ENCODE assay signal across 8 cellular contexts in the genomic region with DNA sequence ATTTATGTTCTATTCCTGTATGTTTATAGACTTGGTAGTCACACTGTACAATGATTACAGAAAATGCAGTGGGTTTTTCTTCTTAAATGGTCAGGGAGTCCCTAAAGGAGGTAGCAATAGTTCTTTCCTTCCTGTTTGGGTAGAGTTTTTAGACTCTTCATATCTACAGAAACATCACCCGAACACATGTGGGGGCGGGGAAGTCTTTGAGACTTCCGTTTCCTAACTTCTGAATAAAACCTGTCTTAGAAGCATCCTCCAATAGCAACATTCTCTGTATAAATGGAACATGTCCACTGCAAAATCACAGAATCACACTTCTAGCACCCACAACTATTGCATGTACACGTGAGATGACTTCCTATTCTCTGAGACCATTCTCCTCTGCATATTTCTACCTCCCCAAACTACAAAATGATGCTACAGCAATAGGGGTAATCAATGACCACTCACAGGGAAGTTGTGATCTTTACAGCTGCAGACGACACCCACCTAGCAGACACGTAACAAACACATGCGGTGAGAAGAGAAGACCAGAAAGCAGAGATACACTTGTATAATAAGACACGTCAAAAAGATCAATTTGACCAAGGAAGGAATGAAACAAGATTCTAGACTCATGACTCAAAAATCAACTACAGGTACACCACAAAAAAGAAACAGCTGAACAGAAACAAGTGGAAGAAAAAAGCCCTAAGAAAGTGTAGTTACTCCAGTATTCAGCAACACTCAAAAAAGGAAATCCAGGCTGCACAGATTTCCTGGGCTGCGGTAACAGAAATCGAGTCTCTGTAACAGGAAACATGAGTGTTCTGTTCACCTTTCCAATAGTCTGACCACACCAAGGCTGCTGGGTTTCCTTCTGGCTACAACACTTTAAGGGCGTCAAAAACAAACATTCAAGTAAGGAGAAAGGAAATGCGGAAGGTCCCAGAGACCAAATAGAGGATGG.
DNase-seq lines count a peak whose midpoint lies in the region; ATAC-seq lines count a peak whose summit lies in the region.

No MANE protein-coding gene starts in this region.

- H3K9me3 Mint-ChIP-seq in naive thymus-derived CD4-positive, alpha-beta T cell, result peaks cover 0 to 7% (median 0%) of the 10 kb centered on the region in 11 donors

- peaks cover 42 to 62% (median 52%) of the 10 kb centered on the region in 7 donors for H3K4me1 Mint-ChIP-seq in naive thymus-derived CD4-positive, alpha-beta T cell

- H3K9me3 ChIP-seq in naive thymus-derived CD4-positive, alpha-beta T cell (ENCODE audit: control insufficient read depth in 2 of 3, low read length in 3 of 3), result no peaks in the 10 kb centered on the region

- peak overlapping the region; percentile 51 to 79 (median 70) for H3K4me3 Mint-ChIP-seq in naive thymus-derived CD4-positive, alpha-beta T cell

- no peak overlapping the region for H3K4me3 ChIP-seq in Jurkat, Clone E6-1 (ENCODE audit: low read length)
- H3K4me3 ChIP-seq in naive thymus-derived CD4-positive, alpha-beta T cell (ENCODE audit: low read length), result peak overlapping the region; percentile 19

- peak; percentile 83 for ATAC-seq in GM18508 (IDR thresholded peaks at IDR 0.05; ENCODE audit: insufficient read depth, unreplicated experiment)
- ATAC-seq in GM21737 (IDR thresholded peaks at IDR 0.05; ENCODE audit: unreplicated experiment), result peak; percentile 50
- ATAC-seq in naive thymus-derived CD4-positive, alpha-beta T cell, result peak; percentile 60

- H3K27me3 ChIP-seq in naive thymus-derived CD4-positive, alpha-beta T cell (ENCODE audit: control insufficient read depth in 2 of 2, insufficient read depth in 2 of 2, low read length in 2 of 2), result no peaks in the 10 kb centered on the region

- peaks cover 0 to 8% (median 0%) of the 10 kb centered on the region in 5 donors for H3K27me3 Mint-ChIP-seq in naive thymus-derived CD4-positive, alpha-beta T cell

- H3K27ac ChIP-seq in naive thymus-derived CD4-positive, alpha-beta T cell (ENCODE audit: low read depth, low read length), result peak overlapping the region; percentile 41

- CTCF ChIA-PET in naive thymus-derived CD4-positive, alpha-beta T cell (lab: Charles Lee), result no interaction called here

- H3K36me3 ChIP-seq in naive thymus-derived CD4-positive, alpha-beta T cell (ENCODE audit: control insufficient read depth in 2 of 3, insufficient read depth in 3 of 3, low read length in 3 of 3), result peaks cover 0 to 31% (median 0%) of the 10 kb centered on the region in 3 experiments

- H3K27ac Mint-ChIP-seq in naive thymus-derived CD4-positive, alpha-beta T cell, result peak overlapping the region; percentile 46 to 95 (median 85)

- H3K4me1 ChIP-seq in naive thymus-derived CD4-positive, alpha-beta T cell (ENCODE audit: control insufficient read depth in 2 of 2, insufficient read depth in 2 of 2, low read length in 2 of 2), result peaks cover 17 to 47% of the 10 kb centered on the region in 2 donors

- intact Hi-C loops in naive thymus-derived CD4-positive, alpha-beta T cell (cut with micrococcal nuclease), result loop anchor here in 1 of 2 donors (1.0 to 10.0 kb wide), 2 partner anchors 347 to 690 kb away; no protein-coding TSS in a partner anchor

- peak; percentile 46 for DNase-seq in Jurkat, Clone E6-1 (ENCODE audit: low read depth, low spot score)
- DNase-seq in naive thymus-derived CD4-positive, alpha-beta T cell, result peak in 8 of 9 donors; percentile 42 to 65 (median 55)
- no peak for DNase-seq in G401 (ENCODE audit: low spot score)
- DNase-seq in anterior cingulate cortex (lab: John Stamatoyannopoulos, UW), result no peak
- no peak for DNase-seq in amygdala (lab: John Stamatoyannopoulos, UW)
- DNase-seq in NCI-H2171 (lab: John Stamatoyannopoulos, UW), result no peak

- H3K36me3 Mint-ChIP-seq in naive thymus-derived CD4-positive, alpha-beta T cell, result peaks cover 4 to 24% (median 6%) of the 10 kb centered on the region in 5 donors

- POLR2A ChIA-PET in naive thymus-derived CD4-positive, alpha-beta T cell (lab: Charles Lee), result no interaction called here

- in situ Hi-C loops in G401 (cut with HindIII; ENCODE audit: low sequenced_read_pairs), result no loop called here

Comparison
In these comparisons a context has a peak if more than half of its experiments do, and no peak if none do; other contexts are left out.
1. DNase-seq: peak in Jurkat, Clone E6-1 (single experiment) and naive thymus-derived CD4-positive, alpha-beta T cell (8 of 9); none in G401 (single experiment), anterior cingulate cortex (0 of 58), amygdala (0 of 56) and NCI-H2171 (single experiment).
2. Peak in every context shown above with its lines, with median percentiles within 50 percentile points of each other: ATAC-seq.